1 cellular context compared by ENCODE assay signal in the genomic region with DNA sequence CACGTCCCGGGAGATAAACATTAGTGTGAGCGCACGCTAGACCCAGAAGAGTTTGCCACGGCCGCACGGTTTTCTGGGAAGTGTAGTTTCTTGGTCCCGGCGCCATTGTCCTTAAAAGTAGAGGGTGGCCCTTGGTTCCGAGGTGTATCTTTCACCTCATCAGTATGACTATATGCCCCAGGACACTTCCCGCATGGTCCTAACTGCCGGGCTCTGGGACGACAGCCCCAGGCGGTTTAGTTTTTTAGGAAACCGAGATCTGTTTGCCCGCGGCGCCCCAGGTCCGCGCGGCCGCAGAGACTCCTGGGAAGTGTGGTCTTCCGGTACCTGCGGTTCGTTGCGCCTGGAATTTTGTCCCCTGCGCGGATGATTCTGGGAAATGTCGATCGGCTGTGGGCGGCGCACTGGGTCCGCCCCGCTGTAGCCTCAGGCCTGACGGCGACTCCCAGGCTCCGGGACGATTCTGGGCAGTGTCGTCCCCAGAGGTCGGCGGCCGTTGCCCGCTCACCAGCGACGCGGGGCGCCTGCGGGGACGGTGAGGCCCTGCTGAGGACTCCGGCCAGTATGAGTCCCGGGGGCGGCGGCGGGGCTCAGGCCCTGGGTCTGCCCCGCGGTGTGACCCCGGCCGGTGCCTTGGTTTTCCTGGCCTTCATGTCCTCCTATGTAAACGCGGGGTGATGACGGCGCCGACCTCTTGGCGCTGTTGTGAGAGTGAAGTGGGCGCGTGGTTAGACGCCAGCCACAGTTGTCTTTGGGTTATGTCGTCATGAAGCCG.
TF ChIP-seq lines count a peak whose summit lies in the region.

A gene (plus strand): TSS at position 418 of the 775 bp plus-strand sequence. CDS start 795 bp downstream, outside the sequence.

TF ChIP-seq in WTC11, 78 proteins besides CTCF, POLR2A, EP300 and RAD21 (continued from another document):
- TF ChIP-seq NFE2L1 (CRISPR knock-in tag; IDR thresholded peaks at IDR 0.05) (0 out of 2 replicates have a peak, but pooled peaks have one; percentile 40), ATF1 (CRISPR knock-in tag; IDR thresholded peaks at IDR 0.05) (no peak)
